ENCODE assay signal across 2 cellular contexts in the genomic region with DNA sequence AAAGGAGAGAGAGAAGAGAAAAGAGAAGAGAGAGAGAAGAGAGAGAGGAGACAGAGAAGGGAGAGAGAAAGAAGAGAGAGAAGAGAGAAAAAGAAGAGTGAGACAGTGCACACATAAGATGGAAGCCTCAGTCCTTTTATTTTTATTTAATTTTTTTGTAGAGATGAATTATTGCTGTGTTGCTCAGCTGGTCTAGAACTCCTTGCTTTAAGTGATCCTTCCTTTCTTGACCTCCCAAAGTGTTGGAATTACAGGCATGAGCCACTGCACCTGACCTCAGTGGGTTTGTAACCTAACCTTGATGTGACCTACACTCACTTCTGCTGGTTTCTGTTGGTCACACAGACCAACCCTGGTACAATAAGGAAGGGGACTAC.
TF ChIP-seq lines count a peak whose summit lies in the region.

No MANE protein-coding gene starts in this region.

TF ChIP-seq in HEK293, 187 proteins besides CTCF, POLR2A, EP300 and RAD21:
- TF ChIP-seq, protein P1, sequence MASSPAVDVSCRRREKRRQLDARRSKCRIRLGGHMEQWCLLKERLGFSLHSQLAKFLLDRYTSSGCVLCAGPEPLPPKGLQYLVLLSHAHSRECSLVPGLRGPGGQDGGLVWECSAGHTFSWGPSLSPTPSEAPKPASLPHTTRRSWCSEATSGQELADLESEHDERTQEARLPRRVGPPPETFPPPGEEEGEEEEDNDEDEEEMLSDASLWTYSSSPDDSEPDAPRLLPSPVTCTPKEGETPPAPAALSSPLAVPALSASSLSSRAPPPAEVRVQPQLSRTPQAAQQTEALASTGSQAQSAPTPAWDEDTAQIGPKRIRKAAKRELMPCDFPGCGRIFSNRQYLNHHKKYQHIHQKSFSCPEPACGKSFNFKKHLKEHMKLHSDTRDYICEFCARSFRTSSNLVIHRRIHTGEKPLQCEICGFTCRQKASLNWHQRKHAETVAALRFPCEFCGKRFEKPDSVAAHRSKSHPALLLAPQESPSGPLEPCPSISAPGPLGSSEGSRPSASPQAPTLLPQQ (tag by site-specific recombination; IDR thresholded peaks at IDR 0.05), result no peak
- TF ChIP-seq YY1 (tag by site-specific recombination; IDR thresholded peaks at IDR 0.05) (no peak), YY2 (tag by site-specific recombination; IDR thresholded peaks at IDR 0.05) (0 out of 2 replicates have a peak, but pooled peaks have one; percentile 1), ZNF701 (tag by site-specific recombination; IDR thresholded peaks at IDR 0.05) (no peak), ZSCAN16 (tag by site-specific recombination; IDR thresholded peaks at IDR 0.05) (no peak)
- TF ChIP-seq, protein P2, sequence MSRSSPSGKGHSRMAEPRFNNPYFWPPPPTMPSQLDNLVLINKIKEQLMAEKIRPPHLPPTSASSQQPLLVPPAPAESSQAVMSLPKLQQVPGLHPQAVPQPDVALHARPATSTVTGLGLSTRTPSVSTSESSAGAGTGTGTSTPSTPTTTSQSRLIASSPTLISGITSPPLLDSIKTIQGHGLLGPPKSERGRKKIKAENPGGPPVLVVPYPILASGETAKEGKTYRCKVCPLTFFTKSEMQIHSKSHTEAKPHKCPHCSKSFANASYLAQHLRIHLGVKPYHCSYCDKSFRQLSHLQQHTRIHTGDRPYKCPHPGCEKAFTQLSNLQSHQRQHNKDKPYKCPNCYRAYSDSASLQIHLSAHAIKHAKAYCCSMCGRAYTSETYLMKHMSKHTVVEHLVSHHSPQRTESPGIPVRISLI (tag by site-specific recombination; IDR thresholded peaks at IDR 0.05), result no peak

TF ChIP-seq in GM12878, 131 proteins besides CTCF, POLR2A, EP300 and RAD21:
- TF ChIP-seq HDGF (IDR thresholded peaks at IDR 0.05) (0 out of 2 replicates have a peak, but pooled peaks have one; percentile 2), RELB (IDR thresholded peaks at IDR 0.05; ENCODE audit: low read depth) (no peak)
TF ChIP-seq in GM12878: peak in this region for 1.
